1 cellular context compared by ENCODE assay signal in the genomic region with DNA sequence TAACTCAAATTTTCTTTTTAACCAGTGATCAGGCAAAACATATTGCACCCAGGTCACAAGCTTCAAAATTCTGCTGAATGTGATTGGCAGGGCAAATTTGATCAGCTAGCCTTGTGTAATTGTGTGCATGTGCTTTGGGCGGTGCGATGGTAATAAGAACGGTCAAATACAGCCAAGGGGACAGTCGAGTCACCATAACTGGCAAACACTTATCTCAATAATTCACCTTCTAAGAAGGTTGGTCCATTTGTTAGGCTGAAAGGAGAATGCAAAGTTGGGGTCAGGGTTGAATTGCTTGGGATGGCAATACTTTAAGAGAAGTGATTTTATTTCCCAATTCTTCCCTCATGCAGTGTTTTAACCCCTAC.
TF ChIP-seq lines count a peak whose summit lies in the region.

No MANE protein-coding gene starts in this region.

TF ChIP-seq in GM23338, 12 proteins besides CTCF, POLR2A, EP300 and RAD21 (continued from another document):
- TF ChIP-seq, protein P1, sequence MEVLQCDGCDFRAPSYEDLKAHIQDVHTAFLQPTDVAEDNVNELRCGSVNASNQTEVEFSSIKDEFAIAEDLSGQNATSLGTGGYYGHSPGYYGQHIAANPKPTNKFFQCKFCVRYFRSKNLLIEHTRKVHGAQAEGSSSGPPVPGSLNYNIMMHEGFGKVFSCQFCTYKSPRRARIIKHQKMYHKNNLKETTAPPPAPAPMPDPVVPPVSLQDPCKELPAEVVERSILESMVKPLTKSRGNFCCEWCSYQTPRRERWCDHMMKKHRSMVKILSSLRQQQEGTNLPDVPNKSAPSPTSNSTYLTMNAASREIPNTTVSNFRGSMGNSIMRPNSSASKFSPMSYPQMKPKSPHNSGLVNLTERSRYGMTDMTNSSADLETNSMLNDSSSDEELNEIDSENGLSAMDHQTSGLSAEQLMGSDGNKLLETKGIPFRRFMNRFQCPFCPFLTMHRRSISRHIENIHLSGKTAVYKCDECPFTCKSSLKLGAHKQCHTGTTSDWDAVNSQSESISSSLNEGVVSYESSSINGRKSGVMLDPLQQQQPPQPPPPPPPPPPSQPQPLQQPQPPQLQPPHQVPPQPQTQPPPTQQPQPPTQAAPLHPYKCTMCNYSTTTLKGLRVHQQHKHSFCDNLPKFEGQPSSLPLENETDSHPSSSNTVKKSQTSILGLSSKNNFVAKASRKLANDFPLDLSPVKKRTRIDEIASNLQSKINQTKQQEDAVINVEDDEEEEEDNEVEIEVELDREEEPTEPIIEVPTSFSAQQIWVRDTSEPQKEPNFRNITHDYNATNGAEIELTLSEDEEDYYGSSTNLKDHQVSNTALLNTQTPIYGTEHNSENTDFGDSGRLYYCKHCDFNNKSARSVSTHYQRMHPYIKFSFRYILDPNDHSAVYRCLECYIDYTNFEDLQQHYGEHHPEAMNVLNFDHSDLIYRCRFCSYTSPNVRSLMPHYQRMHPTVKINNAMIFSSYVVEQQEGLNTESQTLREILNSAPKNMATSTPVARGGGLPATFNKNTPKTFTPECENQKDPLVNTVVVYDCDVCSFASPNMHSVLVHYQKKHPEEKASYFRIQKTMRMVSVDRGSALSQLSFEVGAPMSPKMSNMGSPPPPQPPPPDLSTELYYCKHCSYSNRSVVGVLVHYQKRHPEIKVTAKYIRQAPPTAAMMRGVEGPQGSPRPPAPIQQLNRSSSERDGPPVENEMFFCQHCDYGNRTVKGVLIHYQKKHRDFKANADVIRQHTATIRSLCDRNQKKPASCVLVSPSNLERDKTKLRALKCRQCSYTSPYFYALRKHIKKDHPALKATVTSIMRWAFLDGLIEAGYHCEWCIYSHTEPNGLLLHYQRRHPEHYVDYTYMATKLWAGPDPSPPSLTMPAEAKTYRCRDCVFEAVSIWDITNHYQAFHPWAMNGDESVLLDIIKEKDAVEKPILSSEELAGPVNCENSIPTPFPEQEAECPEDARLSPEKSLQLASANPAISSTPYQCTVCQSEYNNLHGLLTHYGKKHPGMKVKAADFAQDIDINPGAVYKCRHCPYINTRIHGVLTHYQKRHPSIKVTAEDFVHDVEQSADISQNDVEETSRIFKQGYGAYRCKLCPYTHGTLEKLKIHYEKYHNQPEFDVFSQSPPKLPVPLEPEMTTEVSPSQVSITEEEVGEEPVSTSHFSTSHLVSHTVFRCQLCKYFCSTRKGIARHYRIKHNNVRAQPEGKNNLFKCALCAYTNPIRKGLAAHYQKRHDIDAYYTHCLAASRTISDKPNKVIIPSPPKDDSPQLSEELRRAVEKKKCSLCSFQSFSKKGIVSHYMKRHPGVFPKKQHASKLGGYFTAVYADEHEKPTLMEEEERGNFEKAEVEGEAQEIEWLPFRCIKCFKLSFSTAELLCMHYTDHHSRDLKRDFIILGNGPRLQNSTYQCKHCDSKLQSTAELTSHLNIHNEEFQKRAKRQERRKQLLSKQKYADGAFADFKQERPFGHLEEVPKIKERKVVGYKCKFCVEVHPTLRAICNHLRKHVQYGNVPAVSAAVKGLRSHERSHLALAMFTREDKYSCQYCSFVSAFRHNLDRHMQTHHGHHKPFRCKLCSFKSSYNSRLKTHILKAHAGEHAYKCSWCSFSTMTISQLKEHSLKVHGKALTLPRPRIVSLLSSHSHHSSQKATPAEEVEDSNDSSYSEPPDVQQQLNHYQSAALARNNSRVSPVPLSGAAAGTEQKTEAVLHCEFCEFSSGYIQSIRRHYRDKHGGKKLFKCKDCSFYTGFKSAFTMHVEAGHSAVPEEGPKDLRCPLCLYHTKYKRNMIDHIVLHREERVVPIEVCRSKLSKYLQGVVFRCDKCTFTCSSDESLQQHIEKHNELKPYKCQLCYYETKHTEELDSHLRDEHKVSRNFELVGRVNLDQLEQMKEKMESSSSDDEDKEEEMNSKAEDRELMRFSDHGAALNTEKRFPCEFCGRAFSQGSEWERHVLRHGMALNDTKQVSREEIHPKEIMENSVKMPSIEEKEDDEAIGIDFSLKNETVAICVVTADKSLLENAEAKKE (CRISPR knock-in tag; IDR thresholded peaks at IDR 0.05): no peak
- TF ChIP-seq, protein P2, sequence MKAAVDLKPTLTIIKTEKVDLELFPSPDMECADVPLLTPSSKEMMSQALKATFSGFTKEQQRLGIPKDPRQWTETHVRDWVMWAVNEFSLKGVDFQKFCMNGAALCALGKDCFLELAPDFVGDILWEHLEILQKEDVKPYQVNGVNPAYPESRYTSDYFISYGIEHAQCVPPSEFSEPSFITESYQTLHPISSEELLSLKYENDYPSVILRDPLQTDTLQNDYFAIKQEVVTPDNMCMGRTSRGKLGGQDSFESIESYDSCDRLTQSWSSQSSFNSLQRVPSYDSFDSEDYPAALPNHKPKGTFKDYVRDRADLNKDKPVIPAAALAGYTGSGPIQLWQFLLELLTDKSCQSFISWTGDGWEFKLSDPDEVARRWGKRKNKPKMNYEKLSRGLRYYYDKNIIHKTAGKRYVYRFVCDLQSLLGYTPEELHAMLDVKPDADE (IDR thresholded peaks at IDR 0.05): no peak
- no peak for TF ChIP-seq NANOG (IDR thresholded peaks at IDR 0.05; ENCODE audit: borderline replicate concordance)
- no peak for TF ChIP-seq CREB1 (CRISPR knock-in tag; IDR thresholded peaks at IDR 0.05; ENCODE audit: low read depth)
- TF ChIP-seq ZNF331 (CRISPR knock-in tag; IDR thresholded peaks at IDR 0.05; ENCODE audit: low read depth): no peak
